ENCODE assay signal across 8 cellular contexts in the genomic region with DNA sequence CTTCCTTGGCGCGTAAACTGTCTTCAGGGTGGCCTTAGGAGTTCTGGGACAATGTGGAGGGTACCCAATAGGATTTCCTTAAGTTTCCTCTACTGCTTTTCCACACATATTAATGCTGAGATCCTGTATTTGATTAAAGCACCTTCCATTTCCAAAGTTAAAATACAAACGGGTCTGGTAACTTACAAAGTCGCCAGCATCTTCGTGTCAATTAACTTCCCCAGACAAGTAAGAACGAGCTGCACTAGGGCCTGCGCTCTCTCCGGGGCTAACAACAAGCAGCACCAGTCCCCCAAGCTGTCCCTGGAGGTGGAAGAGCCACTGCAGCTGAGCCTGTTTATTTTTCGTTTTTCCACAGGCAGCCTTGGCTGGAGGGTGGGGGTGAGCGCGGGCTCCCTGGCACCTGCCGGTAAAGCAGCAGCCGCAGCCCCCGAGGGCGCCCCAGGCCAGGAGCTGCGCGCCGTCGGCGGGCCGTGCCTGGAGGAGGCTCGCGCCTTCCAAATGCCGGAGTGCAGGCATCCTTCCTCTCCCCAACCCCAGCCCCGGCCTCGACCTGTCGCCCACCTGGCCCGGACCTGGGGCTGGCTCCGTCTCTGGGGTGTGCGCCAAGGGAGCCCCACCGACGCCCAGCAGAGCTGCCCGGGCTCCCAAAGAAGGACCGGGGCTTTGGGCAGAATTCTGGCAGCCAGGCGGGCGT.
DNase-seq lines count a peak whose midpoint lies in the region; ATAC-seq, FAIRE-seq and TF ChIP-seq lines count a peak whose summit lies in the region.

No MANE protein-coding gene starts in this region.

- no peaks in the 10 kb centered on the region for H3K36me3 Mint-ChIP-seq in stimulated activated naive CD8-positive, alpha-beta T cell treated with anti-CD3 and anti-CD28 coated beads, Interleukin-15, Interleukin-2, amounts not matched to agents 100 ng/mL and 50 ng/mL, for 24 hours (ENCODE audit: low read depth)
- no peaks in the 10 kb centered on the region for H3K36me3 Mint-ChIP-seq in activated T-cell treated with anti-CD3 and anti-CD28 coated beads, Interleukin-2, amount 50 U/mL, for 72 hours (ENCODE audit: insufficient read depth in 2 of 2)

- peaks cover 29% of the 10 kb centered on the region for H3K4me1 ChIP-seq in lower lobe of right lung

- H3K4me1 Mint-ChIP-seq in stimulated activated naive CD8-positive, alpha-beta T cell treated with anti-CD3 and anti-CD28 coated beads, Interleukin-15, Interleukin-2, amounts not matched to agents 100 ng/mL and 50 ng/mL, for 24 hours (ENCODE audit: low read depth), result peaks cover 20% of the 10 kb centered on the region
- peaks cover 25% of the 10 kb centered on the region for H3K4me1 Mint-ChIP-seq in activated T-cell treated with anti-CD3 and anti-CD28 coated beads, Interleukin-2, amount 50 U/mL, for 72 hours (ENCODE audit: low read depth)

- peaks cover 56% of the 10 kb centered on the region for H3K27me3 Mint-ChIP-seq in stimulated activated naive CD8-positive, alpha-beta T cell treated with anti-CD3 and anti-CD28 coated beads, Interleukin-15, Interleukin-2, amounts not matched to agents 100 ng/mL and 50 ng/mL, for 24 hours
- peaks cover 70% of the 10 kb centered on the region for H3K27me3 Mint-ChIP-seq in activated T-cell treated with anti-CD3 and anti-CD28 coated beads, Interleukin-2, amount 50 U/mL, for 72 hours (ENCODE audit: low read depth)

- H3K36me3 ChIP-seq in lower lobe of right lung, result no peaks in the 10 kb centered on the region

- intact Hi-C loops in lower lobe of right lung (cut with DNase I), result no loop called here

- no peak for TF ChIP-seq CTCF in lower lobe of right lung (IDR thresholded peaks at IDR 0.05)

- H3K27me3 ChIP-seq in lower lobe of right lung (ENCODE audit: low read depth), result peaks cover 39% of the 10 kb centered on the region

- no peaks in the 10 kb centered on the region for H3K9me3 ChIP-seq in lower lobe of right lung

- no peak for FAIRE-seq in urothelium cell line (lab: Jason Lieb, UNC)

- DNase-seq in stimulated activated naive CD8-positive, alpha-beta T cell treated with anti-CD3 and anti-CD28 coated beads, Interleukin-15, Interleukin-2, amounts not matched to agents 100 U/mL and 50 U/mL, for 24 hours, result no peak
- peak in 1 of 2 donors; percentile 3 for DNase-seq in activated T-cell treated with anti-CD3 and anti-CD28 coated beads, Interleukin-2, amount 50 U/mL, for 72 hours
- DNase-seq in lower lobe of right lung, result no peak
- DNase-seq in urothelium cell line (ENCODE audit: low spot score), result no peak
- DNase-seq in SKM-1 treated with dmso at 0.1 percent for 144 hours (lab: John Stamatoyannopoulos, UW; ENCODE audit: unreplicated experiment), result no peak
- no peak for DNase-seq in stimulated activated CD4-positive, alpha-beta T cell treated with anti-CD3 and anti-CD28 coated beads, Interleukin-4, amount 100 ng/mL, for 1 hour

- H3K4me3 Mint-ChIP-seq in stimulated activated naive CD8-positive, alpha-beta T cell treated with anti-CD3 and anti-CD28 coated beads, Interleukin-15, Interleukin-2, amounts not matched to agents 100 ng/mL and 50 ng/mL, for 24 hours, result peak overlapping the region; percentile 46
- H3K4me3 Mint-ChIP-seq in activated T-cell treated with anti-CD3 and anti-CD28 coated beads, Interleukin-2, amount 50 U/mL, for 72 hours, result peak overlapping the region; percentile 53 to 58

- H3K9me3 Mint-ChIP-seq in stimulated activated naive CD8-positive, alpha-beta T cell treated with anti-CD3 and anti-CD28 coated beads, Interleukin-15, Interleukin-2, amounts not matched to agents 100 ng/mL and 50 ng/mL, for 24 hours, result no peaks in the 10 kb centered on the region
- no peaks in the 10 kb centered on the region for H3K9me3 Mint-ChIP-seq in activated T-cell treated with anti-CD3 and anti-CD28 coated beads, Interleukin-2, amount 50 U/mL, for 72 hours

- H3K27ac ChIP-seq in lower lobe of right lung, result no peak overlapping the region

- peak overlapping the region; percentile 60 for H3K4me3 ChIP-seq in lower lobe of right lung

- ATAC-seq in stimulated activated naive CD8-positive, alpha-beta T cell treated with anti-CD3 and anti-CD28 coated beads, Interleukin-15, Interleukin-2, amounts not matched to agents 100 U/mL and 50 U/mL, for 24 hours, result no peak
- ATAC-seq in HG03039 (IDR thresholded peaks at IDR 0.05; ENCODE audit: unreplicated experiment) (peak; percentile 29), lower lobe of right lung (peak; percentile 39 to 47)
- peak; percentile 6 to 22 for ATAC-seq in activated T-cell treated with anti-CD3 and anti-CD28 coated beads, Interleukin-2, amount 50 U/mL, for 72 hours (replicated peaks in 1 of 2)

- H3K27ac Mint-ChIP-seq in stimulated activated naive CD8-positive, alpha-beta T cell treated with anti-CD3 and anti-CD28 coated beads, Interleukin-15, Interleukin-2, amounts not matched to agents 100 ng/mL and 50 ng/mL, for 24 hours, result no peak overlapping the region
- no peak overlapping the region for H3K27ac Mint-ChIP-seq in activated T-cell treated with anti-CD3 and anti-CD28 coated beads, Interleukin-2, amount 50 U/mL, for 72 hours
